8 cellular contexts compared by ENCODE assay signal in genomic region chr17:74775409-74776043, GRCh38. TPM values are rescaled to one million over a fixed set of nuclear protein-coding genes. Genes with fewer than 3 reads are reported as not detected.
DNase-seq lines count a peak whose midpoint lies in the region; TF ChIP-seq lines count a peak whose summit lies in the region.

No MANE protein-coding gene starts in this region.

- peak overlapping the region; percentile 95 for H3K27ac Mint-ChIP-seq in nephron progenitor cell

- H3K27me3 ChIP-seq in Loucy (ENCODE audit: insufficient read depth, low read length, poor library complexity, severe bottlenecking) (no peaks in the 10 kb centered on the region), ectodermal cell (ENCODE audit: control insufficient read depth, insufficient read depth, low read length, poor library complexity, severe bottlenecking) (no peaks in the 10 kb centered on the region)

- H4K20me1 ChIP-seq in Loucy (ENCODE audit: insufficient read depth, low read length, poor library complexity, severe bottlenecking): peaks cover 11% of the 10 kb centered on the region

- no peaks in the 10 kb centered on the region for H3K9me2 ChIP-seq in Loucy (replicated peaks; ENCODE audit: low read depth, low read length)

- TF ChIP-seq CTCF in C4-2B (conservative IDR thresholded peaks at IDR 0.05) (no peak), Loucy (conservative IDR thresholded peaks at IDR 0.05; ENCODE audit: low read length) (no peak), nephron progenitor cell (IDR thresholded peaks at IDR 0.05) (no peak)

- WGBS in ectodermal cell, 2 experiments: 40 to 46% methylated on average over 12 of the region's 12 CpGs

- no peaks in the 10 kb centered on the region for H3K9me3 ChIP-seq in Loucy (ENCODE audit: insufficient read depth, low read depth, low read length)
- no peaks in the 10 kb centered on the region for H3K9me3 ChIP-seq in ectodermal cell (ENCODE audit: control insufficient read depth, low read length)

- peaks cover 27% of the 10 kb centered on the region; the same call in 1 of the 2 replicates for H3K36me3 ChIP-seq in Loucy (ENCODE audit: insufficient read depth, low read length)
- H3K36me3 ChIP-seq in ectodermal cell (ENCODE audit: control insufficient read depth, insufficient read depth, low read length): peaks cover 27% of the 10 kb centered on the region

- H3K4me1 Mint-ChIP-seq in nephron progenitor cell: peaks cover 36% of the 10 kb centered on the region

- peaks cover 25% of the 10 kb centered on the region for H3K36me3 Mint-ChIP-seq in nephron progenitor cell (ENCODE audit: low read depth)

- peak overlapping the region; percentile 89 for H3K4me2 ChIP-seq in Loucy (ENCODE audit: low read depth, low read length, poor library complexity, severe bottlenecking)

- 0 out of 2 replicates have a peak overlapping the region, but pooled peaks have one; percentile 51 for H2AFZ ChIP-seq in Loucy (ENCODE audit: low read length)

- peak overlapping the region; percentile 99 for H3K4me3 Mint-ChIP-seq in nephron progenitor cell

- peak overlapping the region; percentile 90 for H3K4me3 ChIP-seq in Loucy (ENCODE audit: low read length, poor library complexity, severe bottlenecking)
- peak overlapping the region; percentile 61 for H3K4me3 ChIP-seq in ectodermal cell (ENCODE audit: insufficient read depth, low read depth, low read length)

- H3K9me3 Mint-ChIP-seq in nephron progenitor cell: no peaks in the 10 kb centered on the region

- H3K27ac ChIP-seq in C4-2B (peak overlapping the region; percentile 83), ectodermal cell (ENCODE audit: insufficient read depth, low read depth, low read length, poor library complexity, severe bottlenecking) (no peak overlapping the region)

- peak overlapping the region; percentile 77 for H3K9ac ChIP-seq in Loucy (ENCODE audit: low read depth, low read length, poor library complexity, severe bottlenecking)

- no peak for DNase-seq in nephron progenitor cell
- no peak for DNase-seq in activated gamma-delta T cell (lab: John Stamatoyannopoulos, UW)
- DNase-seq in ureter (ENCODE audit: low spot score): no peak
- no peak for DNase-seq in stimulated activated CD4-positive, alpha-beta T cell treated with anti-CD3 and anti-CD28 coated beads, Interleukin-2, amount 100 ng/mL, for 48 hours
- DNase-seq in kidney glomerular epithelial cell (lab: John Stamatoyannopoulos, UW): no peak

- no peaks in the 10 kb centered on the region for H3K27me3 Mint-ChIP-seq in nephron progenitor cell (ENCODE audit: low read depth, poor library complexity)

- H3K4me1 ChIP-seq in Loucy (ENCODE audit: insufficient read depth, low read length, poor library complexity, severe bottlenecking) (peaks cover 39% of the 10 kb centered on the region), ectodermal cell (ENCODE audit: control insufficient read depth, insufficient read depth, low read length) (no peaks in the 10 kb centered on the region)

- peaks cover 57% of the 10 kb centered on the region for H3K79me2 ChIP-seq in Loucy (ENCODE audit: insufficient read depth, low read length)

- no peaks in the 10 kb centered on the region for H3F3A ChIP-seq in Loucy (ENCODE audit: low read depth)

RNA-seq across cellular contexts. Expression of gene NAT9, which starts 0.6 kb away (rescaled TPM):
- 61.8 TPM for polyA plus RNA-seq in ectodermal cell (2013, experiment 1 of 4)
- polyA plus RNA-seq in ectodermal cell (2013, experiment 2 of 4): 53.2 TPM
- 51.7 TPM for polyA plus RNA-seq in ectodermal cell (2013, experiment 3 of 4)
- 55.4 TPM for polyA plus RNA-seq in ectodermal cell (2013, experiment 4 of 4)
- 65.1 TPM for total RNA-seq in ureter

RNA-seq across cellular contexts. Expression of gene NHERF1, which starts 27.1 kb away (rescaled TPM):
- polyA plus RNA-seq in ectodermal cell (2013, experiment 1 of 4): 57.2 TPM
- 55.0 TPM for polyA plus RNA-seq in ectodermal cell (2013, experiment 2 of 4)
- 53.1 TPM for polyA plus RNA-seq in ectodermal cell (2013, experiment 3 of 4)
- 50.8 TPM for polyA plus RNA-seq in ectodermal cell (2013, experiment 4 of 4)
- total RNA-seq in ureter: 20.6 TPM

RNA-seq across cellular contexts. Expression of gene RAB37, which starts 38.5 kb away (rescaled TPM):
- polyA plus RNA-seq in ectodermal cell (2013, experiment 1 of 4): 1.6 TPM
- polyA plus RNA-seq in ectodermal cell (2013, experiment 2 of 4): 1.6 TPM
- 1.5 TPM for polyA plus RNA-seq in ectodermal cell (2013, experiment 3 of 4)
- polyA plus RNA-seq in ectodermal cell (2013, experiment 4 of 4): 1.3 TPM
- total RNA-seq in ureter: 2.3 TPM
